1 cellular context compared by ENCODE assay signal in genomic region chr1:208223136-208223535, GRCh38.
TF ChIP-seq lines count a peak whose summit lies in the region.

No MANE protein-coding gene starts in this region.

TF ChIP-seq in K562, 482 proteins besides CTCF, POLR2A, EP300 and RAD21:
- TF ChIP-seq SFPQ (IDR thresholded peaks at IDR 0.05; ENCODE audit: low read depth, low read length) (no peak), ESRRB (CRISPR knock-in tag; IDR thresholded peaks at IDR 0.05; ENCODE audit: borderline replicate concordance) (no peak), ZFX (CRISPR knock-in tag; IDR thresholded peaks at IDR 0.05) (no peak), HNRNPH1 (optimal IDR thresholded peaks at IDR 0.05; ENCODE audit: low read depth, low read length) (no peak), ZNF408 (CRISPR knock-in tag; IDR thresholded peaks at IDR 0.05; ENCODE audit: low read depth) (no peak), MXD1 (CRISPR knock-in tag; IDR thresholded peaks at IDR 0.05; ENCODE audit: borderline replicate concordance, poor library complexity, severe bottlenecking) (no peak), ZFP1 (CRISPR knock-in tag; IDR thresholded peaks at IDR 0.05) (no peak), ZNF143 (CRISPR knock-in tag; IDR thresholded peaks at IDR 0.05) (no peak), PHB (CRISPR knock-in tag; IDR thresholded peaks at IDR 0.05) (no peak), ZBED1 (IDR thresholded peaks at IDR 0.05) (no peak), ZNF395 (CRISPR knock-in tag; IDR thresholded peaks at IDR 0.05) (no peak), TAL1 (IDR thresholded peaks at IDR 0.05) (no peak), TAF1 (IDR thresholded peaks at IDR 0.05; ENCODE audit: control insufficient read depth, extremely low read depth, insufficient read depth, low read length, severe bottlenecking) (no peak), SUPT5H (IDR thresholded peaks at IDR 0.05) (no peak), RBBP5 (IDR thresholded peaks at IDR 0.05; ENCODE audit: borderline replicate concordance, insufficient read depth, low read length, poor library complexity, severe bottlenecking) (no peak), CEBPZ (IDR thresholded peaks at IDR 0.05; ENCODE audit: borderline replicate concordance, low read depth, low read length) (no peak), MAX (CRISPR knock-in tag; IDR thresholded peaks at IDR 0.05) (no peak), U2AF1 (optimal IDR thresholded peaks at IDR 0.05; ENCODE audit: low read depth, low read length) (no peak)
